9 cellular contexts compared by ENCODE assay signal in the genomic region with DNA sequence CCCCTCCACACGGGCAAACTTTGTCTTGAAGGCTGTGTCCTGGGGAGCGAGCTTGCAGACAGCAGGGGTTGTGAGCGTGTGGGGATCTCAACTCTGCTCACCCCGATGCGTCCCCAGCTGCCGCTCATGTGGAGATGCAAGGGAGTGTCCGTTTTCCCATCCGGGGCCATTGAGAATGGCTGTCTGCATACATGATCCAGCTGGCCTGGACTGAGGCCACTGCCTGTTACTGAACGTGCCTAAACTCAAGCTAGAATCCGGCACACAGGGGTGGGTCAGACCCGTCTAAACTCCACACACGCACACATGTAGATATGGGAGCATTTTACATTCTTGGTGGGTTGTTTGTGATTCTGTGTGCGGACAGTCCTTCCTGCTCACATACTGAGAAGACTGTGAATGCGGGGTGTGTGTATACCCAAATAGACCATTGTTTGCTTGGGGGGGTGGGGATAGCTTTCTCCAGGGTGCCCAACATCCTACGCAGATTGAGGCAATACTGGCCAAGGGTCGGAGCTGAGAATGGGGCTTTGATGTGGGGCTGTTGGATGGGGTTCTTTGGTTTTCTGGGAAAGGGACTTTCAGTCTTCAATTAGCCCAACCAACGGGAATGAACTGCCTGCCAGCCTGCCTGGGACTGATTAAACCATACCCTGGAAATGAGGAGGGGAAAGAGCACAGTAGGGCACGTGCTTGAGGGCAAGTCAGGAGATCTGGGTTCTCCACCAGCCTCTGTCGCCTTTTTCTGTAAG.
DNase-seq lines count a peak whose midpoint lies in the region; ATAC-seq and TF ChIP-seq lines count a peak whose summit lies in the region.
"Had no signal": no experiment of that assay in that cellular context is flagged by ENCODE, and none has a peak within 500 bp of the region (broad histone marks: within the 10 kb centered on the region; RNA-seq: fewer than 3 reads in every experiment).

No MANE protein-coding gene starts in this region.

- no peak for DNase-seq in activated CD4-positive, alpha-beta T cell treated with anti-CD3 and anti-CD28 coated beads, Interleukin-2, amount 10 ng/mL, durations not matched to agents 7 days and 5 days
- DNase-seq in activated CD4-positive, alpha-beta T cell treated with anti-CD3 and anti-CD28 coated beads, Interleukin-2, amount 50 U/mL, for 4 hours = no peak
- no peak for DNase-seq in endodermal cell
- DNase-seq in tibial artery = peak in 1 of 2 donors; percentile 52
- DNase-seq in activated CD8-positive, alpha-beta memory T cell treated with anti-CD3 and anti-CD28 coated beads, Interleukin-2, amount 50 U/mL, for 4 hours = no peak
- DNase-seq in NCI-H187 treated with DMSO at 0.1 percent for 48 hours (lab: John Stamatoyannopoulos, UW) = no peak
- DNase-seq: GOT3 had no signal

- H3K9me3 Mint-ChIP-seq in activated CD4-positive, alpha-beta T cell treated with anti-CD3 and anti-CD28 coated beads, Interleukin-2, amount 10 ng/mL, durations not matched to agents 7 days and 5 days = no peaks in the 10 kb centered on the region
- H3K9me3 Mint-ChIP-seq in endodermal cell = no peaks in the 10 kb centered on the region

- WGBS in endodermal cell (ENCODE audit: insufficient coverage in 1 of 2, insufficient read length in 1 of 2), 2 experiments = 91 to 93% methylated on average over 12 to 19 of the region's 19 CpGs

- H3K27me3 ChIP-seq in endodermal cell (ENCODE audit: control insufficient read depth, insufficient read depth, low read length, poor library complexity, severe bottlenecking) (peaks cover 30% of the 10 kb centered on the region), mucosa of stomach (ENCODE audit: control insufficient read depth, insufficient read depth, low read length) (no peaks in the 10 kb centered on the region), tibial artery (no peaks in the 10 kb centered on the region)

- H3K27me3 Mint-ChIP-seq in activated CD4-positive, alpha-beta T cell treated with anti-CD3 and anti-CD28 coated beads, Interleukin-2, amount 10 ng/mL, durations not matched to agents 7 days and 5 days = peaks cover 8% of the 10 kb centered on the region
- peaks cover 24% of the 10 kb centered on the region for H3K27me3 Mint-ChIP-seq in endodermal cell (ENCODE audit: insufficient read depth)

- H3K36me3 ChIP-seq in endodermal cell (ENCODE audit: control insufficient read depth, insufficient read depth, low read length) (no peaks in the 10 kb centered on the region), mucosa of stomach (ENCODE audit: control insufficient read depth, insufficient read depth, low read length) (no peaks in the 10 kb centered on the region), tibial artery (peaks cover 0 to 16% (median 7%) of the 10 kb centered on the region in 3 donors)

- H3K27ac Mint-ChIP-seq in activated CD4-positive, alpha-beta T cell treated with anti-CD3 and anti-CD28 coated beads, Interleukin-2, amount 10 ng/mL, durations not matched to agents 7 days and 5 days = peak overlapping the region; percentile 9
- no peak overlapping the region for H3K27ac Mint-ChIP-seq in endodermal cell

- no peak overlapping the region for H3K4me3 ChIP-seq in endodermal cell (ENCODE audit: low read length)
- peak overlapping the region; percentile 14 for H3K4me3 ChIP-seq in mucosa of stomach (ENCODE audit: low read length)
- H3K4me3 ChIP-seq in tibial artery = peak overlapping the region; percentile 57

- no peaks in the 10 kb centered on the region for H3K36me3 Mint-ChIP-seq in activated CD4-positive, alpha-beta T cell treated with anti-CD3 and anti-CD28 coated beads, Interleukin-2, amount 10 ng/mL, durations not matched to agents 7 days and 5 days (ENCODE audit: low read depth)
- H3K36me3 Mint-ChIP-seq in endodermal cell (ENCODE audit: low read depth) = peaks cover 15% of the 10 kb centered on the region

- peak overlapping the region; percentile 41 for H3K4me3 Mint-ChIP-seq in activated CD4-positive, alpha-beta T cell treated with anti-CD3 and anti-CD28 coated beads, Interleukin-2, amount 10 ng/mL, durations not matched to agents 7 days and 5 days
- H3K4me3 Mint-ChIP-seq in endodermal cell = peak overlapping the region; percentile 35

- H3K27ac ChIP-seq in endodermal cell (ENCODE audit: low read depth, low read length) (no peak overlapping the region), tibial artery (peak overlapping the region; percentile 74 to 83)

- H3K4me1 Mint-ChIP-seq in activated CD4-positive, alpha-beta T cell treated with anti-CD3 and anti-CD28 coated beads, Interleukin-2, amount 10 ng/mL, durations not matched to agents 7 days and 5 days = peaks cover 14% of the 10 kb centered on the region
- H3K4me1 Mint-ChIP-seq in endodermal cell = peaks cover 14% of the 10 kb centered on the region

- POLR2A ChIA-PET in activated CD4-positive, alpha-beta T cell treated with anti-CD3 and anti-CD28 coated beads, Interleukin-2, amount 10 ng/mL, durations not matched to agents 7 days and 5 days (lab: Charles Lee) = no interaction called here

- ATAC-seq in HG03571 (IDR thresholded peaks at IDR 0.05; ENCODE audit: unreplicated experiment) = no peak

- intact Hi-C loops in tibial artery (cut with DNase I; ENCODE audit: low total_unique reads) = loop anchor here (10.0 kb wide), 1 partner anchor 101 kb away; no protein-coding TSS in a partner anchor

- H3K4me1 ChIP-seq in endodermal cell (ENCODE audit: control insufficient read depth, insufficient read depth, low read length) (no peaks in the 10 kb centered on the region), mucosa of stomach (ENCODE audit: control insufficient read depth, insufficient read depth, low read length) (peaks cover 35% of the 10 kb centered on the region), tibial artery (peaks cover 0 to 43% (median 34%) of the 10 kb centered on the region in 4 donors)

- CTCF ChIA-PET in activated CD4-positive, alpha-beta T cell treated with anti-CD3 and anti-CD28 coated beads, Interleukin-2, amount 10 ng/mL, durations not matched to agents 7 days and 5 days (lab: Charles Lee) = interaction anchor here (0.6 to 1.6 kb wide), 2 partner anchors 58 to 65 kb away, joined by 3 to 4 read pairs; no protein-coding TSS in a partner anchor

- no peaks in the 10 kb centered on the region for H3K9me3 ChIP-seq in endodermal cell (ENCODE audit: control insufficient read depth, low read length)
- no peaks in the 10 kb centered on the region for H3K9me3 ChIP-seq in mucosa of stomach (ENCODE audit: control insufficient read depth, low read length)
- no peaks in the 10 kb centered on the region for H3K9me3 ChIP-seq in tibial artery

- TF ChIP-seq CTCF in endodermal cell (conservative IDR thresholded peaks at IDR 0.05) (no peak), tibial artery (IDR thresholded peaks at IDR 0.05) (no peak)

- H3K9ac ChIP-seq in endodermal cell (ENCODE audit: extremely low read depth, low read length, poor library complexity, severe bottlenecking) = no peak overlapping the region
- H3K9ac ChIP-seq in mucosa of stomach (ENCODE audit: low read length) = peak overlapping the region; percentile 49
